ENCODE assay signal across 3 cellular contexts in genomic region chr3:148746053-148746452, GRCh38. TPM values are rescaled to one million over a fixed set of nuclear protein-coding genes. Genes with fewer than 3 reads are reported as not detected.
"Had no signal": no experiment of that assay in that cellular context is flagged by ENCODE, and none has a peak within 500 bp of the region (broad histone marks: within the 10 kb centered on the region; RNA-seq: fewer than 3 reads in every experiment).

No MANE protein-coding gene starts in this region.

- ATAC-seq: GM12878 had no signal

- DNase-seq: GDM1, GF-D8 had no signal

- H3K4me3 ChIP-seq: GM12878 had no signal

RNA-seq across cellular contexts. Expression of gene AGTR1, which starts 48.4 kb away (rescaled TPM):
- total RNA-seq: GM12878 had no signal
